8 cellular contexts compared by ENCODE assay signal in genomic region chr19:19668230-19669012, GRCh38. TPM values are rescaled to one million over a fixed set of nuclear protein-coding genes. Genes with fewer than 3 reads are reported as not detected.
A peak's percentile ranks its signal among the peaks of the same experiment; 100 is the strongest.
DNase-seq lines count a peak whose midpoint lies in the region; ATAC-seq and TF ChIP-seq lines count a peak whose summit lies in the region.

Gene ZNF101, plus strand, starts transcription at chr19:19668839. Its CDS starts 125 bp downstream, at chr19:19668964.

- no peaks in the 10 kb centered on the region for H3K27me3 ChIP-seq in hepatocyte

- no peaks in the 10 kb centered on the region for H3K9me2 ChIP-seq in hepatocyte (replicated peaks; ENCODE audit: insufficient read depth)

- H3K4me2 ChIP-seq in hepatocyte, result peak within 1 kb of the TSS; percentile 79

- H4K20me1 ChIP-seq in hepatocyte (ENCODE audit: insufficient read depth, poor library complexity, severe bottlenecking), result no peaks in the 10 kb centered on the region

- DNase-seq in NCI-H2081 (lab: John Stamatoyannopoulos, UW) (peak; percentile 90 to 94), T-helper 9 cell (peak; percentile 88), astrocyte of the cerebellum (ENCODE audit: low read depth) (peak; percentile 57), hepatocyte (ENCODE audit: low spot score) (peak; percentile 96), renal cortical epithelial cell (ENCODE audit: low read depth) (peak; percentile 83), cortex of kidney (lab: John Stamatoyannopoulos, UW) (no peak)

- no peaks in the 10 kb centered on the region for H3K9me3 ChIP-seq in hepatocyte (ENCODE audit: low read depth)

- H3K79me2 ChIP-seq in hepatocyte, result peaks cover 25% of the 10 kb centered on the region

- WGBS in hepatocyte (ENCODE audit: low lambda C conversion rate, missing lambda C conversion rate), result 6% methylated on average over 35 of the region's 36 CpGs

- peak within 1 kb of the TSS; percentile 86 for H3K27ac ChIP-seq in hepatocyte

- in situ Hi-C loops in astrocyte of the cerebellum (cut with HindIII; ENCODE audit: low sequenced_read_pairs), result no loop called here

- peaks cover 11% of the 10 kb centered on the region for H3K4me1 ChIP-seq in hepatocyte (ENCODE audit: insufficient read depth)

- ATAC-seq in GM18517 (IDR thresholded peaks at IDR 0.05; ENCODE audit: unreplicated experiment) (peak; percentile 56), HG03039 (IDR thresholded peaks at IDR 0.05; ENCODE audit: unreplicated experiment) (peak; percentile 57)

- no peak for TF ChIP-seq CTCF in astrocyte of the cerebellum (IDR thresholded peaks at IDR 0.05; ENCODE audit: low read depth, low read length, missing control alignments)
- TF ChIP-seq CTCF in hepatocyte (IDR thresholded peaks at IDR 0.05; ENCODE audit: poor library complexity), result no peak

- no peaks in the 10 kb centered on the region for H3K36me3 ChIP-seq in hepatocyte (replicated peaks; ENCODE audit: insufficient read depth, low read depth)

- H2AFZ ChIP-seq in hepatocyte, result peak within 1 kb of the TSS; percentile 49

- peak within 1 kb of the TSS; percentile 94 for H3K4me3 ChIP-seq in astrocyte of the cerebellum (ENCODE audit: low read depth, low read length)
- peak within 1 kb of the TSS; percentile 50 for H3K4me3 ChIP-seq in hepatocyte

RNA-seq across cellular contexts. Expression of gene ZNF101, which starts in this region (rescaled TPM):
- total RNA-seq in hepatocyte, result 3.3 and 5.9 TPM in 2 replicates
- polyA plus RNA-seq in hepatocyte, result 3.6 and 5.1 TPM in 2 replicates
- total RNA-seq in renal cortical epithelial cell, result 10.8 and 20.1 TPM in 2 replicates
